In the genomic region with DNA sequence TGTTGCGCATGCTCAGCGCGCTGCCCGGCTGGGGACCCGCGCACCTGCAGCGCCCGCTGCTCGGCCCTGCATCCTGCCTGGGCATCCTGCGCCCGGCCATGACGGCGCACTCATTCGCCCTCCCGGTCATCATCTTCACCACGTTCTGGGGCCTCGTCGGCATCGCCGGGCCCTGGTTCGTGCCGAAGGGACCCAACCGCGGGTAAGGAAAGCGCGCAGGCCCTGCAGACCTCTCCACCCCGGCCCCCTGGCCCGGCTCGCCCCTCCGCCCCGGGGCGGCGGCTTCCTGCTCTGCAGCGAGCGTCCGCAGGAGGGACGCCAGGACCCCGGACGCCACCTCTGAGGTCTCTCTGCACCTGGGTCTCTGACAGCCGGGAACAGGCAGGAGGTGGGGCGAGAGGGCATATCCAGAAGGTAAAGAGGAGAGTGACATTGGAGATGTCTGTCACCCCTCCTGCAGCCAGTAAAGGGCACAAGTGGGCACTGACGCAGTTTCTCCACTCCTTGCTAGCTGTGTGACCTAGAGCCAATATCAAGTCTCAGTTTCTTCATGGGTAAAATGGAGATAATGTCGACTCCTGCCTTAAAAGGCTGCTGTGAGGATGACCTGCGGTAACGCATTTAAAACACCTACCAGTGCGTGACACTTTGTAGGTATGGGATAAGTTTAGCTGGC, we compare ENCODE assay signal across 8 cellular contexts. TPM values are rescaled to one million over a fixed set of nuclear protein-coding genes. Genes with fewer than 3 reads are reported as not detected.
DNase-seq lines count a peak whose midpoint lies in the region; ATAC-seq, FAIRE-seq and TF ChIP-seq lines count a peak whose summit lies in the region.

A gene (plus strand): TSS at position 2 of the 676 bp plus-strand sequence. CDS start 97 bp downstream, at position 99.

- H3K4me1 Mint-ChIP-seq in CD8-positive, alpha-beta memory T cell, result peaks cover 58 to 74% (median 72%) of the 10 kb centered on the region in 3 donors

- H3K36me3 Mint-ChIP-seq in CD8-positive, alpha-beta memory T cell, result peaks cover 2 to 29% (median 7%) of the 10 kb centered on the region in 3 donors

- peak within 1 kb of the TSS; percentile 92 for H3K4me2 ChIP-seq in HepG2 (ENCODE audit: low read depth, low read length)

- TF ChIP-seq CTCF in body of pancreas (IDR thresholded peaks at IDR 0.05), result no peak
- peak; percentile 23; the same call in 1 of the 2 replicates for TF ChIP-seq CTCF in HepG2 (CRISPR knock-in tag; IDR thresholded peaks at IDR 0.05)
- no peak for TF ChIP-seq CTCF in thoracic aorta (IDR thresholded peaks at IDR 0.05)

- peaks cover 8% of the 10 kb centered on the region for H3K79me2 ChIP-seq in HepG2 (ENCODE audit: insufficient read depth, low read length)

- no peaks in the 10 kb centered on the region for H3K9me3 ChIP-seq in CD8-positive, alpha-beta memory T cell (ENCODE audit: low read length)
- H3K9me3 ChIP-seq in HUES64 (ENCODE audit: insufficient read depth, low read depth, low read length) (no peaks in the 10 kb centered on the region), body of pancreas (no peaks in the 10 kb centered on the region), HepG2 (ENCODE audit: low read length) (no peaks in the 10 kb centered on the region), thoracic aorta (no peaks in the 10 kb centered on the region)

- peak within 1 kb of the TSS; percentile 70 for H2AFZ ChIP-seq in HepG2 (ENCODE audit: low read length)

- no peaks in the 10 kb centered on the region for H3K27me3 ChIP-seq in CD8-positive, alpha-beta memory T cell (ENCODE audit: insufficient read depth, low read length, poor library complexity, severe bottlenecking)
- H3K27me3 ChIP-seq in HUES64 (ENCODE audit: insufficient read depth, low read length), result peaks cover 36% of the 10 kb centered on the region
- H3K27me3 ChIP-seq in body of pancreas, result no peaks in the 10 kb centered on the region
- no peaks in the 10 kb centered on the region for H3K27me3 ChIP-seq in HepG2 (ENCODE audit: control insufficient read depth in 1 of 2, insufficient read depth in 2 of 2, low read length in 2 of 2)
- H3K27me3 ChIP-seq in thoracic aorta (replicated peaks; ENCODE audit: insufficient read depth), result no peaks in the 10 kb centered on the region

- POLR2A ChIA-PET in CD8-positive, alpha-beta memory T cell (lab: Charles Lee), result interaction anchor here (1.8 kb wide), 1 partner anchor 36 kb away, joined by 6 read pairs; a partner anchor contains a TSS
- POLR2A ChIA-PET in HepG2 (lab: Yijun Ruan, JAX), result interaction anchor here (1.3 to 1.4 kb wide), 2 partner anchors 9 to 12 kb away, joined by 4 read pairs; no protein-coding TSS in a partner anchor

- no peak for FAIRE-seq in HepG2 (lab: Jason Lieb, UNC)

- CTCF ChIA-PET in CD8-positive, alpha-beta memory T cell (lab: Charles Lee), result interaction anchor here (0.9 to 2.1 kb wide), 2 partner anchors 10 to 35 kb away, joined by 3 to 7 read pairs; a partner anchor contains a TSS
- CTCF ChIA-PET in HepG2 (lab: Yijun Ruan, JAX; ENCODE audit: low intra/inter-chr PET ratio, low total read pairs), result no interaction called here

- in situ Hi-C loops in HepG2 (cut with HindIII; ENCODE audit: extremely low pct_ligation_motif_present, low pct_unique_long_range_greater_than_20kb), result loop anchor here (25.0 kb wide), 1 partner anchor 163 kb away; no protein-coding TSS in a partner anchor

- H3K9me3 Mint-ChIP-seq in CD8-positive, alpha-beta memory T cell, result no peaks in the 10 kb centered on the region

- H3K4me3 ChIP-seq in CD8-positive, alpha-beta memory T cell (ENCODE audit: low read length), result peak within 1 kb of the TSS; percentile 77
- peak within 1 kb of the TSS; percentile 76 for H3K4me3 ChIP-seq in HUES64 (ENCODE audit: low read length)
- peak within 1 kb of the TSS; percentile 35 to 59 for H3K4me3 ChIP-seq in body of pancreas
- H3K4me3 ChIP-seq in HepG2 (replicated peaks in 1 of 3; ENCODE audit: insufficient read depth in 1 of 3, low read depth in 2 of 3, low read length in 3 of 3), result peak within 1 kb of the TSS; percentile 69 to 80 (median 76)
- peak within 1 kb of the TSS; percentile 94 for H3K4me3 ChIP-seq in thoracic aorta

- TF ChIP-seq EP300 in HepG2 (IDR thresholded peaks at IDR 0.05; ENCODE audit: low read depth in 2 of 2, low read length in 2 of 2) (no peak), HepG2 (CRISPR knock-in tag; IDR thresholded peaks at IDR 0.05; ENCODE audit: borderline replicate concordance) (no peak)

- no peaks in the 10 kb centered on the region for H4K20me1 ChIP-seq in HepG2 (ENCODE audit: insufficient read depth, low read length)

- H3K4me1 ChIP-seq in CD8-positive, alpha-beta memory T cell (ENCODE audit: insufficient read depth, low read length), result peaks cover 56% of the 10 kb centered on the region
- H3K4me1 ChIP-seq in HUES64 (ENCODE audit: insufficient read depth, low read length) (0 out of 2 replicates have a peak, but pooled peaks cover 7% of the 10 kb centered on the region), body of pancreas (peaks cover 19% of the 10 kb centered on the region), HepG2 (ENCODE audit: insufficient read depth, low read length) (peaks cover 33% of the 10 kb centered on the region), thoracic aorta (ENCODE audit: control insufficient read depth in 1 of 2, low read depth in 2 of 2) (peaks cover 5 to 16% of the 10 kb centered on the region in 2 donors)

- peak within 1 kb of the TSS; percentile 88 to 97 (median 90) for H3K4me3 Mint-ChIP-seq in CD8-positive, alpha-beta memory T cell

- no peak for DNase-seq in CD8-positive, alpha-beta memory T cell
- DNase-seq in body of pancreas (no peak), HepG2 (ENCODE audit: low spot score) (no peak), thoracic aorta (ENCODE audit: low spot score) (no peak), DMS 273 (lab: John Stamatoyannopoulos, UW; ENCODE audit: unreplicated experiment) (no peak), RKO (ENCODE audit: low spot score) (no peak)

- no TSS peak for BruUV-seq in HepG2 (replicated peaks; lab: Mats Ljungman, UMichigan)

- 8% methylated on average over 46 of the region's 46 CpGs for WGBS in HUES64
- WGBS in body of pancreas, 2 donors, result 6 to 17% methylated on average over 15 to 46 of the region's 46 CpGs
- WGBS in HepG2 (ENCODE audit: low lambda C conversion rate), result 5% methylated on average over 4 of the region's 46 CpGs

- ATAC-seq in GM19455 (IDR thresholded peaks at IDR 0.05; ENCODE audit: unreplicated experiment) (peak; percentile 38), body of pancreas (peak; percentile 3), HepG2 (peak; percentile 62), thoracic aorta (ENCODE audit: insufficient number of reproducible peaks, low FRiP score, low read depth) (no peak)

- peak within 1 kb of the TSS; percentile 67 for H3K27ac ChIP-seq in CD8-positive, alpha-beta memory T cell (ENCODE audit: low read depth, low read length)
- H3K27ac ChIP-seq in HUES64 (ENCODE audit: low read depth, low read length), result no peak within 1 kb of the TSS
- H3K27ac ChIP-seq in body of pancreas, result peak within 1 kb of the TSS; percentile 59 to 86 (median 81)
- peak within 1 kb of the TSS; percentile 71 for H3K27ac ChIP-seq in HepG2 (ENCODE audit: extremely low read length, insufficient read depth, low read length)
- H3K27ac ChIP-seq in thoracic aorta, result peak within 1 kb of the TSS; percentile 76 to 82

- no peaks in the 10 kb centered on the region for H3K27me3 Mint-ChIP-seq in CD8-positive, alpha-beta memory T cell

- peak within 1 kb of the TSS; percentile 32 to 92 (median 84) for H3K27ac Mint-ChIP-seq in CD8-positive, alpha-beta memory T cell

- H3K9ac ChIP-seq in HUES64 (ENCODE audit: low read depth, low read length) (peak within 1 kb of the TSS; percentile 57), HepG2 (ENCODE audit: insufficient read depth, low read depth, low read length) (peak within 1 kb of the TSS; percentile 70)

- no peaks in the 10 kb centered on the region for H3K36me3 ChIP-seq in CD8-positive, alpha-beta memory T cell (ENCODE audit: insufficient read depth, low read length)
- H3K36me3 ChIP-seq in HUES64 (ENCODE audit: insufficient read depth, low read length) (no peaks in the 10 kb centered on the region), body of pancreas (replicated peaks in 1 of 2; ENCODE audit: insufficient read depth in 1 of 2, low read depth in 2 of 2) (no peaks in the 10 kb centered on the region), HepG2 (replicated peaks in 1 of 2; ENCODE audit: control insufficient read depth in 1 of 2, insufficient read depth in 2 of 2, low read length in 2 of 2) (peaks cover 1 to 12% of the 10 kb centered on the region in 2 experiments; a peak in 2 of 5 replicates), thoracic aorta (no peaks in the 10 kb centered on the region)

- intact Hi-C loops in body of pancreas (cut with DNase I) (no loop called here), HepG2 (cut with micrococcal nuclease; ENCODE audit: unreplicated experiment) (loop anchor here (2.0 kb wide), 1 partner anchor 35 kb away; a partner anchor contains a TSS)

- TF ChIP-seq POLR2A in body of pancreas (IDR thresholded peaks at IDR 0.05) (peak in 2 of 3 donors; percentile 13 to 45), HepG2 (IDR thresholded peaks at IDR 0.05; ENCODE audit: insufficient read depth in 1 of 2, low read depth in 2 of 2, low read length in 2 of 2) (peak; percentile 58 to 75)

- TF ChIP-seq RAD21 in HepG2 (CRISPR knock-in tag; IDR thresholded peaks at IDR 0.05), result no peak

RNA-seq across cellular contexts. Expression of the gene that starts here (rescaled TPM):
- 10 to 100 TPM; 68.3 to 76.2 TPM for total RNA-seq in CD8-positive, alpha-beta memory T cell
- polyA plus RNA-seq in CD8-positive, alpha-beta memory T cell, result 144 TPM
- polyA plus RNA-seq in HUES64 (2013, experiment 1 of 2), result 12.7 TPM
- 15.5 TPM for polyA plus RNA-seq in HUES64 (2013, experiment 2 of 2)
- total RNA-seq in body of pancreas, result 10 to 100 TPM; 24.1 TPM
- total RNA-seq in HepG2 (2016; rRNA removed; fragmentation: Illumina TruSeq; extraction: Trizol), result 142 and 203 TPM in 2 replicates
- 120 and 162 TPM in 2 replicates for total RNA-seq in HepG2 (2016; cell fraction: cytosol; rRNA removed; fragmentation: Illumina TruSeq; extraction: Trizol; ENCODE audit: low read depth)
- 117 and 216 TPM in 2 replicates for total RNA-seq in HepG2 (2016; cell fraction: insoluble cytoplasmic fraction; rRNA removed; fragmentation: Illumina TruSeq; extraction: Trizol)
- 244 and 302 TPM in 2 replicates for total RNA-seq in HepG2 (2016; cell fraction: membrane; rRNA removed; fragmentation: Illumina TruSeq; extraction: Trizol)
- total RNA-seq in HepG2 (2016; cell fraction: nucleus; rRNA removed; fragmentation: Illumina TruSeq; extraction: Trizol), result 121 and 139 TPM in 2 replicates
- polyA plus RNA-seq in HepG2 (2011; rRNA removed), result 32.9 and 36.8 TPM in 2 replicates
- polyA plus RNA-seq in HepG2 (2011; cell fraction: cytosol; rRNA removed), result 39.7 and 73.9 TPM in 2 replicates
- polyA plus RNA-seq in HepG2 (2011; cell fraction: nucleus; rRNA removed), result 47.4 and 51.5 TPM in 2 replicates
- polyA plus RNA-seq in HepG2 (2012), result 44.9 and 47.0 TPM in 2 replicates
- 173 and 241 TPM in 2 replicates for polyA plus RNA-seq in HepG2 (2016; cell fraction: cytosol; fragmentation: Illumina TruSeq; extraction: Trizol; ENCODE audit: low read depth)
- polyA plus RNA-seq in HepG2 (2016; cell fraction: insoluble cytoplasmic fraction; fragmentation: Illumina TruSeq; extraction: Trizol; ENCODE audit: low read depth), result 167 and 202 TPM in 2 replicates
- polyA plus RNA-seq in HepG2 (2016; cell fraction: membrane; fragmentation: Illumina TruSeq; extraction: Trizol; ENCODE audit: low read depth), result 293 and 346 TPM in 2 replicates
- 253 and 256 TPM in 2 replicates for polyA plus RNA-seq in HepG2 (2016; cell fraction: nucleus; fragmentation: Illumina TruSeq; extraction: Trizol; ENCODE audit: insufficient read depth, low read depth)
- 0.58 and 74.0 TPM in 2 replicates for polyA minus RNA-seq in HepG2 (2011; rRNA and poly(A)+ RNA removed; ENCODE audit: low replicate concordance)
- 30.3 and 36.1 TPM in 2 replicates for polyA minus RNA-seq in HepG2 (2011; cell fraction: cytosol; rRNA and poly(A)+ RNA removed)
- 14.4 and 15.7 TPM in 2 replicates for polyA minus RNA-seq in HepG2 (2011; cell fraction: nucleus; rRNA and poly(A)+ RNA removed)
- total RNA-seq in thoracic aorta, result 10 to 100 TPM in 1 of 2 donors, 1 to 10 TPM in 1; 6.3 to 58.2 TPM
